In the genomic region with DNA sequence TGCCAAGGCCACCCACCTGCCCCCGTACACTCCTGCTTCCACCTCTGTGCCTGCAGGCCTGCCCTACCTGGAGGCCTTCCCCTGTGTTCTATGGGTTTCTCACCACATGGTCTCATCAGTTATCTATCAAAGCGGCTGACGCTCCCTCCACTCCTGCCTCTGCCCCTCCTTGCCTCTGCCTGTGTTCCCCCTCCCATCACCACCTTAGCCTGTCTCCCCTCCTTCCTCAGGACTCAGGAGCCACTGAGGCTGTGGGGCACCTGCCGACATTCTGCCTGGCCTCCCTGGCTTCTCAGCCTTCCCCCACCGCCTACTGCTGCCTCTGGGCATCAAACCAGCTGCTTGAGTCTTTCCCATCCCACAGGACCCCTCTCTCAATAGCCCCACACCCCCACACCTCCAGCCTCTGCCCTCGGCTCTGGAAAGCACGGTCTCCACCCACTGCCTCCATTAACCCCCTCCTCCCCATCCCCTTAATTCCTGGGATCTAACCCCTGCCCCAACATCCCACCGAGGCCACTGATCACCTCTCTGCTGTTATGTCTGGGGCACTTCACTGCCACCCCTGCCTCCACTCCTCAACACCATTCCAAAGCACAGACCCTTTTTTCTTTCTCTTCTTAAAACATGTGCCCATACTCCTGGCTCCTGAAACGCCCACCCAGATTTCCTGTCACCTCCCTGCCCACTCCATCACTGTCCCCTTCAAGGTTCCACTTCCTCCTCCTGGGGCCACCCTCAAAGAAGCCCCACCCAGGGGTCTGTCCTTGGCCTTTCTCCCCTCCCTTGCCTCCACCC, we compare ENCODE assay signal across 18 cellular contexts. TPM values are rescaled to one million over a fixed set of nuclear protein-coding genes. Genes with fewer than 3 reads are reported as not detected.
DNase-seq lines count a peak whose midpoint lies in the region; ATAC-seq and TF ChIP-seq lines count a peak whose summit lies in the region.
"Had no signal": no experiment of that assay in that cellular context is flagged by ENCODE, and none has a peak within 500 bp of the region (broad histone marks: within the 10 kb centered on the region; RNA-seq: fewer than 3 reads in every experiment).

No MANE protein-coding gene starts in this region.

- H3K4me1 Mint-ChIP-seq in stimulated activated naive CD8-positive, alpha-beta T cell treated with anti-CD3 and anti-CD28 coated beads, Interleukin-15, Interleukin-2, amounts not matched to agents 100 ng/mL and 50 ng/mL, for 24 hours (ENCODE audit: low read depth) = peaks cover 92% of the 10 kb centered on the region
- H3K4me1 Mint-ChIP-seq in activated T-helper 1 cell treated with anti-CD3 and anti-CD28 coated beads, Interleukin-12 subunit alpha, Interleukin-12 subunit beta, Interleukin-2, Interleukin-4 antibody, amounts not matched to agents 30 ng/mL and 10 ng/mL and 1 ng/mL, durations not matched to agents 14 hours and 24 hours and 36 hours (ENCODE audit: low read depth) = peaks cover 76% of the 10 kb centered on the region

- peaks cover 6% of the 10 kb centered on the region; the same call in 1 of the 2 replicates for H3F3A ChIP-seq in PC-9 (ENCODE audit: insufficient read depth, low read depth)

- no TSS peak for BruUV-seq in PC-9 (replicated peaks; lab: Mats Ljungman, UMichigan)

- DNase-seq in stimulated activated naive CD8-positive, alpha-beta T cell treated with anti-CD3 and anti-CD28 coated beads, Interleukin-15, Interleukin-2, amounts not matched to agents 100 U/mL and 50 U/mL, for 24 hours = no peak
- no peak for DNase-seq in activated T-helper 1 cell treated with anti-CD3 and anti-CD28 coated beads, Interleukin-12 subunit alpha, Interleukin-12 subunit beta, Interleukin-2, Interleukin-4 antibody, amounts not matched to agents 30 ng/mL and 10 ng/mL and 1 ng/mL, durations not matched to agents 14 hours and 24 hours and 36 hours (ENCODE audit: low spot score)
- DNase-seq in hepatocyte (ENCODE audit: low spot score) (no peak), hypothalamus (lab: John Stamatoyannopoulos, UW) (no peak), PC-9 (no peak)
- DNase-seq in activated effector memory CD4-positive, alpha-beta T cell treated with anti-CD3 and anti-CD28 coated beads, Interleukin-2, amount 50 U/mL, for 16 hours = no peak
- DNase-seq: activated gamma-delta T cell, DMS79, immature natural killer cell, mammary epithelial cell, NCI-H2081, NCI-H524 treated with DMSO at 0.1 percent for 48 hours, small intestine had no signal

- no peaks in the 10 kb centered on the region for H3K79me2 ChIP-seq in hepatocyte
- no peaks in the 10 kb centered on the region for H3K79me2 ChIP-seq in PC-9 (ENCODE audit: low read depth)

- H3K4me2 ChIP-seq in hepatocyte (peak overlapping the region; percentile 25), PC-9 (no peak overlapping the region; the same call in 1 of the 2 replicates)

- POLR2A ChIA-PET in PC-9 (lab: Charles Lee; ENCODE audit: unreplicated experiment) = no interaction called here

- ATAC-seq in stimulated activated naive CD8-positive, alpha-beta T cell treated with anti-CD3 and anti-CD28 coated beads, Interleukin-15, Interleukin-2, amounts not matched to agents 100 U/mL and 50 U/mL, for 24 hours = no peak
- ATAC-seq in HG03565 (IDR thresholded peaks at IDR 0.05; ENCODE audit: unreplicated experiment) = no peak
- ATAC-seq: Panc1 had no signal

- H3K9me3 ChIP-seq in hepatocyte (ENCODE audit: low read depth) (no peaks in the 10 kb centered on the region), PC-9 (ENCODE audit: insufficient read depth, low read depth) (no peaks in the 10 kb centered on the region)

- no peaks in the 10 kb centered on the region for H3K27me3 Mint-ChIP-seq in stimulated activated naive CD8-positive, alpha-beta T cell treated with anti-CD3 and anti-CD28 coated beads, Interleukin-15, Interleukin-2, amounts not matched to agents 100 ng/mL and 50 ng/mL, for 24 hours
- no peaks in the 10 kb centered on the region for H3K27me3 Mint-ChIP-seq in activated T-helper 1 cell treated with anti-CD3 and anti-CD28 coated beads, Interleukin-12 subunit alpha, Interleukin-12 subunit beta, Interleukin-2, Interleukin-4 antibody, amounts not matched to agents 30 ng/mL and 10 ng/mL and 1 ng/mL, durations not matched to agents 14 hours and 24 hours and 36 hours (ENCODE audit: insufficient read depth)

- TF ChIP-seq CTCF in hepatocyte (IDR thresholded peaks at IDR 0.05; ENCODE audit: poor library complexity) (no peak), PC-9 (conservative IDR thresholded peaks at IDR 0.05) (no peak)

- CTCF ChIA-PET in PC-9 (lab: Charles Lee) = no interaction called here

- H2AFZ ChIP-seq in hepatocyte = no peak overlapping the region
- no peak overlapping the region for H2AFZ ChIP-seq in PC-9

- H3K36me3 Mint-ChIP-seq in stimulated activated naive CD8-positive, alpha-beta T cell treated with anti-CD3 and anti-CD28 coated beads, Interleukin-15, Interleukin-2, amounts not matched to agents 100 ng/mL and 50 ng/mL, for 24 hours (ENCODE audit: low read depth) = peaks cover 6% of the 10 kb centered on the region
- peaks cover 11% of the 10 kb centered on the region for H3K36me3 Mint-ChIP-seq in activated T-helper 1 cell treated with anti-CD3 and anti-CD28 coated beads, Interleukin-12 subunit alpha, Interleukin-12 subunit beta, Interleukin-2, Interleukin-4 antibody, amounts not matched to agents 30 ng/mL and 10 ng/mL and 1 ng/mL, durations not matched to agents 14 hours and 24 hours and 36 hours (ENCODE audit: low read depth)
- H3K36me3 Mint-ChIP-seq: immature natural killer cell had no signal

- intact Hi-C loops in activated T-helper 1 cell treated with anti-CD3 and anti-CD28 coated beads, Interleukin-12 subunit alpha, Interleukin-12 subunit beta, Interleukin-2, Interleukin-4 antibody, amounts not matched to agents 30 ng/mL and 10 ng/mL and 1 ng/mL, durations not matched to agents 14 hours and 24 hours and 36 hours (cut with micrococcal nuclease) = no loop called here
- intact Hi-C loops in PC-9 (cut with micrococcal nuclease; ENCODE audit: unreplicated experiment) = no loop called here

- no peaks in the 10 kb centered on the region for H3K36me3 ChIP-seq in hepatocyte (replicated peaks; ENCODE audit: insufficient read depth, low read depth)
- no peaks in the 10 kb centered on the region for H3K36me3 ChIP-seq in PC-9 (ENCODE audit: low read depth)

- H3K27me3 ChIP-seq in hepatocyte (no peaks in the 10 kb centered on the region), PC-9 (ENCODE audit: insufficient read depth, low read depth) (no peaks in the 10 kb centered on the region)

- H3K9me2 ChIP-seq in hepatocyte (replicated peaks; ENCODE audit: insufficient read depth) (no peaks in the 10 kb centered on the region), PC-9 (ENCODE audit: insufficient read depth) (no peaks in the 10 kb centered on the region)

- H3K4me1 ChIP-seq in hepatocyte (ENCODE audit: insufficient read depth) = peaks cover 44% of the 10 kb centered on the region
- H3K4me1 ChIP-seq in PC-9 (replicated peaks; ENCODE audit: insufficient read depth) = peaks cover 62% of the 10 kb centered on the region

- H3K27ac ChIP-seq in hepatocyte = peak overlapping the region; percentile 49
- no peak overlapping the region for H3K27ac ChIP-seq in PC-9

- WGBS in hepatocyte (ENCODE audit: low lambda C conversion rate, missing lambda C conversion rate) = 94% methylated on average over 6 of the region's 9 CpGs

- peak overlapping the region; percentile 98 for H3K27ac Mint-ChIP-seq in stimulated activated naive CD8-positive, alpha-beta T cell treated with anti-CD3 and anti-CD28 coated beads, Interleukin-15, Interleukin-2, amounts not matched to agents 100 ng/mL and 50 ng/mL, for 24 hours
- peak overlapping the region; percentile 92 for H3K27ac Mint-ChIP-seq in activated T-helper 1 cell treated with anti-CD3 and anti-CD28 coated beads, Interleukin-12 subunit alpha, Interleukin-12 subunit beta, Interleukin-2, Interleukin-4 antibody, amounts not matched to agents 30 ng/mL and 10 ng/mL and 1 ng/mL, durations not matched to agents 14 hours and 24 hours and 36 hours

- H4K20me1 ChIP-seq in hepatocyte (ENCODE audit: insufficient read depth, poor library complexity, severe bottlenecking) (no peaks in the 10 kb centered on the region), PC-9 (ENCODE audit: insufficient read depth) (no peaks in the 10 kb centered on the region)

- H3K4me3 ChIP-seq in hepatocyte = no peak overlapping the region
- H3K4me3 ChIP-seq in PC-9 = no peak overlapping the region

- H3K9me3 Mint-ChIP-seq in stimulated activated naive CD8-positive, alpha-beta T cell treated with anti-CD3 and anti-CD28 coated beads, Interleukin-15, Interleukin-2, amounts not matched to agents 100 ng/mL and 50 ng/mL, for 24 hours = no peaks in the 10 kb centered on the region
- H3K9me3 Mint-ChIP-seq in activated T-helper 1 cell treated with anti-CD3 and anti-CD28 coated beads, Interleukin-12 subunit alpha, Interleukin-12 subunit beta, Interleukin-2, Interleukin-4 antibody, amounts not matched to agents 30 ng/mL and 10 ng/mL and 1 ng/mL, durations not matched to agents 14 hours and 24 hours and 36 hours = no peaks in the 10 kb centered on the region
- H3K9me3 Mint-ChIP-seq: immature natural killer cell had no signal

- peak overlapping the region; percentile 65 for H3K4me3 Mint-ChIP-seq in stimulated activated naive CD8-positive, alpha-beta T cell treated with anti-CD3 and anti-CD28 coated beads, Interleukin-15, Interleukin-2, amounts not matched to agents 100 ng/mL and 50 ng/mL, for 24 hours
- peak overlapping the region; percentile 64 for H3K4me3 Mint-ChIP-seq in activated T-helper 1 cell treated with anti-CD3 and anti-CD28 coated beads, Interleukin-12 subunit alpha, Interleukin-12 subunit beta, Interleukin-2, Interleukin-4 antibody, amounts not matched to agents 30 ng/mL and 10 ng/mL and 1 ng/mL, durations not matched to agents 14 hours and 24 hours and 36 hours
- H3K4me3 Mint-ChIP-seq: immature natural killer cell had no signal

RNA-seq across cellular contexts. Expression of gene CYP11A1, which starts 24.4 kb away (rescaled TPM):
- not detected in 2 replicates for total RNA-seq in activated T-helper 1 cell treated with anti-CD3 and anti-CD28 coated beads, Interleukin-12 subunit alpha, Interleukin-12 subunit beta, Interleukin-2, Interleukin-4 antibody, amounts not matched to agents 30 ng/mL and 10 ng/mL and 1 ng/mL, durations not matched to agents 14 hours and 24 hours and 36 hours
- 0.80 and 2.4 TPM in 2 replicates for total RNA-seq in hepatocyte
- 1.5 and 2.6 TPM in 2 replicates for polyA plus RNA-seq in hepatocyte
- total RNA-seq in PC-9 (2021) = 7.1 and 9.6 TPM in 2 replicates
- total RNA-seq: frontal cortex, osteocyte had no signal
- polyA plus RNA-seq: immature natural killer cell, mammary epithelial cell had no signal

RNA-seq across cellular contexts. Expression of gene SEMA7A, which starts 42.0 kb away (rescaled TPM):
- total RNA-seq in activated T-helper 1 cell treated with anti-CD3 and anti-CD28 coated beads, Interleukin-12 subunit alpha, Interleukin-12 subunit beta, Interleukin-2, Interleukin-4 antibody, amounts not matched to agents 30 ng/mL and 10 ng/mL and 1 ng/mL, durations not matched to agents 14 hours and 24 hours and 36 hours = 102 TPM in 2 replicates
- total RNA-seq in hepatocyte (9.5 and 12.0 TPM in 2 replicates), PC-9 (2021) (8.3 and 14.5 TPM in 2 replicates)
- 2.4 and 4.6 TPM in 2 replicates for polyA plus RNA-seq in hepatocyte
